ENCODE assay signal across 1 cellular context in the genomic region with DNA sequence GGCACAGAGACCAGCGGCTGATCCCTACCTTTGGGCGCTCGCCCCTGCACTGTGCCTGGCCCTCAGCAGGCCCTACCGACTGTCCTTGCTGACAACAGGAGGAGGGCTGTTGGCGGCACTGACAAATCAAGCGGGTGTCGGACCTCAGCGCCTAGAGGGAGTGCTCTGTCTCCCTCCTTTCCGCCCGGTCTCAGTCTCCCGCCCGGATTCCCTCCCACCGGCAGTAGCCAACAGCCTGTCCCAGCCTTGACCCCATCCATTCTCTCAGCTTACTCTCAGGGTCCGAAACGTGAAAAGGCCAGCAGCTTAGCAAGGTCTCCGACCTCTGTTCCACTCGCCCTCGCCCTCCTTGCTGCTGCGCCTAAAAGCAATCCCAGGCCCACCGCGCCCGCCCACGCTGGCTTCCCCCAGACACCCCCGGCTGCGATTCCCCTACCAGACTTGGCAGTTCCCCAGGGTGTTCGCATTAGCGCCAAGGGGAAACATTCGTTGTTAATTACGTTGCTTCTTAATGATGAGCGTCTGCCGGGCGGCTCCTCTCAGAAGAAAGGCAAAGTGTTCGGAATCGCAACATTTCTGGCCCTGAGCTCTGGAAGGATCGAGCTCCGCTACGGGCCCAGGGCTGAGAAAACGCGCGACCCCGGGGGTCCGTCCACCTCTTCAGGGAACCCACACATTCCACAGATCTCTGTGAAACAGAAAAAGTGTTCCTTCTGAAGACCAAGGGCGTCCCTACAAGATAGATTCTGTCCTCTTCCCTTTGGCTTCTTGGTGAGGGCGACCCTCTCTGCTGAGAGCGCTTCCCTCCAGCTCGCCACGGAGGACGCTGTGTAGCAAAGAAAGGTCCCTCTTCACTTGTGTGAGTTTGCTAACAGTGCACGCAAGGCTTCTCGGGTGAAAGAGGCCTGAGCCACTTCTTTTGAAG.
TF ChIP-seq lines count a peak whose summit lies in the region.

No MANE protein-coding gene starts in this region.

TF ChIP-seq in H1, 55 proteins besides CTCF, POLR2A, EP300 and RAD21:
- TF ChIP-seq KDM4A (IDR thresholded peaks at IDR 0.05; ENCODE audit: low read depth, low read length, severe bottlenecking) (no peak), EGR1 (IDR thresholded peaks at IDR 0.05; ENCODE audit: borderline replicate concordance, low read depth, low read length) (peak; percentile 46; the same call in 1 of the 2 replicates), POLR2AphosphoS5 (IDR thresholded peaks at IDR 0.05; ENCODE audit: low read depth, low read length) (no peak), SP1 (IDR thresholded peaks at IDR 0.05; ENCODE audit: low read depth, low read length) (no peak), EZH2 (IDR thresholded peaks at IDR 0.05; ENCODE audit: low read depth, low read length, severe bottlenecking) (peak; percentile 29)
- TF ChIP-seq, protein P1, sequence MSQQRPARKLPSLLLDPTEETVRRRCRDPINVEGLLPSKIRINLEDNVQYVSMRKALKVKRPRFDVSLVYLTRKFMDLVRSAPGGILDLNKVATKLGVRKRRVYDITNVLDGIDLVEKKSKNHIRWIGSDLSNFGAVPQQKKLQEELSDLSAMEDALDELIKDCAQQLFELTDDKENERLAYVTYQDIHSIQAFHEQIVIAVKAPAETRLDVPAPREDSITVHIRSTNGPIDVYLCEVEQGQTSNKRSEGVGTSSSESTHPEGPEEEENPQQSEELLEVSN (IDR thresholded peaks at IDR 0.05) = peak; percentile 53; the same call in 1 of the 2 replicates
TF ChIP-seq in H1: peak in this region for 3.
